Comparison of ENCODE assay signal across 23 cellular contexts in genomic region chr10:57333880-57334279, GRCh38.
"Had no signal": no experiment of that assay in that cellular context is flagged by ENCODE, and none has a peak within 500 bp of the region (broad histone marks: within the 10 kb centered on the region; RNA-seq: fewer than 3 reads in every experiment).

No MANE protein-coding gene starts in this region.

- H3K9ac ChIP-seq: parathyroid adenoma had no signal

- H2AFZ ChIP-seq: parathyroid adenoma had no signal

- H3K9me3 Mint-ChIP-seq: activated T-helper 17 cell treated with anti-CD3 and anti-CD28 coated beads, Interleukin-2, amount 50 U/mL, for 72 hours; nephron; stimulated activated naive CD8-positive, alpha-beta T cell treated with anti-CD3 and anti-CD28 coated beads, Interleukin-15, amount 100 ng/mL, for 72 hours had no signal

- H3K27ac ChIP-seq: adrenal gland, ascending aorta, brain microvascular endothelial cell, parathyroid adenoma, right lobe of liver, transverse colon, uterus had no signal

- H3K27me3 Mint-ChIP-seq: activated naive CD8-positive, alpha-beta T cell; activated T-helper 17 cell treated with anti-CD3 and anti-CD28 coated beads, Interleukin-2, amount 50 U/mL, for 72 hours; stimulated activated naive CD8-positive, alpha-beta T cell treated with anti-CD3 and anti-CD28 coated beads, Interleukin-15, amount 100 ng/mL, for 72 hours had no signal

- H3K79me2 ChIP-seq: parathyroid adenoma had no signal

- DNase-seq: activated naive CD4-positive, alpha-beta T cell; activated T-cell treated with anti-CD3 and anti-CD28 coated beads, Interleukin-2, amount 50 U/mL, for 1 hour; adrenal gland; brain microvascular endothelial cell; caudate nucleus; dermis blood vessel endothelial cell; effector CD8-positive, alpha-beta T cell; hypothalamus; right lobe of liver; small intestine; stimulated activated CD4-positive, alpha-beta T cell treated with anti-CD3 and anti-CD28 coated beads, Interleukin-2, amount 100 ng/mL, for 24 hours; stimulated activated naive CD8-positive, alpha-beta T cell treated with anti-CD3 and anti-CD28 coated beads, Interleukin-15, amount 100 ng/mL, for 72 hours; T-helper 9 cell; transverse colon; uterus had no signal

- H3K36me3 ChIP-seq: adrenal gland, ascending aorta, brain microvascular endothelial cell, right lobe of liver, transverse colon, uterus had no signal

- H3K36me3 Mint-ChIP-seq: activated naive CD8-positive, alpha-beta T cell; stimulated activated effector memory CD8-positive, alpha-beta T cell treated with anti-CD3 and anti-CD28 coated beads, Interleukin-12 subunit alpha, Interleukin-12 subunit beta, amount 100 ng/mL, for 72 hours; WTC11 had no signal

- ATAC-seq: activated T-helper 17 cell treated with anti-CD3 and anti-CD28 coated beads, Interleukin-2, amount 50 U/mL, for 72 hours; esophagus mucosa; right lobe of liver; stimulated activated effector memory CD8-positive, alpha-beta T cell treated with anti-CD3 and anti-CD28 coated beads, Interleukin-12 subunit alpha, Interleukin-12 subunit beta, amount 100 ng/mL, for 72 hours; stimulated activated naive CD8-positive, alpha-beta T cell treated with anti-CD3 and anti-CD28 coated beads, Interleukin-15, amount 100 ng/mL, for 72 hours; WTC11 had no signal

- H3K9me3 ChIP-seq: adrenal gland, ascending aorta, right lobe of liver, transverse colon, uterus had no signal

- H3K4me1 ChIP-seq: adrenal gland, ascending aorta, parathyroid adenoma, right lobe of liver, transverse colon, uterus had no signal

- H3K27ac Mint-ChIP-seq: activated naive CD8-positive, alpha-beta T cell; activated T-helper 17 cell treated with anti-CD3 and anti-CD28 coated beads, Interleukin-2, amount 50 U/mL, for 72 hours; nephron; stimulated activated effector memory CD8-positive, alpha-beta T cell treated with anti-CD3 and anti-CD28 coated beads, Interleukin-12 subunit alpha, Interleukin-12 subunit beta, amount 100 ng/mL, for 72 hours; stimulated activated naive CD8-positive, alpha-beta T cell treated with anti-CD3 and anti-CD28 coated beads, Interleukin-15, amount 100 ng/mL, for 72 hours; WTC11 had no signal

- H3K27me3 ChIP-seq: adrenal gland, ascending aorta, brain microvascular endothelial cell, right lobe of liver, transverse colon, uterus had no signal

- H3K4me3 ChIP-seq: adrenal gland, ascending aorta, right lobe of liver, transverse colon, uterus had no signal

- H3K4me1 Mint-ChIP-seq: activated T-helper 17 cell treated with anti-CD3 and anti-CD28 coated beads, Interleukin-2, amount 50 U/mL, for 72 hours; nephron; stimulated activated effector memory CD8-positive, alpha-beta T cell treated with anti-CD3 and anti-CD28 coated beads, Interleukin-12 subunit alpha, Interleukin-12 subunit beta, amount 100 ng/mL, for 72 hours; stimulated activated naive CD8-positive, alpha-beta T cell treated with anti-CD3 and anti-CD28 coated beads, Interleukin-15, amount 100 ng/mL, for 72 hours; WTC11 had no signal

- H3K4me3 Mint-ChIP-seq: activated naive CD8-positive, alpha-beta T cell; activated T-helper 17 cell treated with anti-CD3 and anti-CD28 coated beads, Interleukin-2, amount 50 U/mL, for 72 hours; nephron; stimulated activated effector memory CD8-positive, alpha-beta T cell treated with anti-CD3 and anti-CD28 coated beads, Interleukin-12 subunit alpha, Interleukin-12 subunit beta, amount 100 ng/mL, for 72 hours; stimulated activated naive CD8-positive, alpha-beta T cell treated with anti-CD3 and anti-CD28 coated beads, Interleukin-15, amount 100 ng/mL, for 72 hours; WTC11 had no signal
